Comparison of ENCODE assay signal across 9 cellular contexts in genomic region chrX:118420462-118420861, GRCh38.
DNase-seq lines count a peak whose midpoint lies in the region; ATAC-seq and TF ChIP-seq lines count a peak whose summit lies in the region.
"Had no signal": no experiment of that assay in that cellular context is flagged by ENCODE, and none has a peak within 500 bp of the region (broad histone marks: within the 10 kb centered on the region; RNA-seq: fewer than 3 reads in every experiment).

No MANE protein-coding gene starts in this region.

- no peaks in the 10 kb centered on the region for H3K9me3 Mint-ChIP-seq in activated naive CD4-positive, alpha-beta T cell treated with anti-CD3 and anti-CD28 coated beads, Interleukin-2, amount 50 U/mL, for 72 hours
- H3K9me3 Mint-ChIP-seq: memory B cell had no signal

- no peak for DNase-seq in activated naive CD4-positive, alpha-beta T cell treated with anti-CD3 and anti-CD28 coated beads, Interleukin-2, amount 50 U/mL, for 72 hours (ENCODE audit: low spot score in 2 of 2)
- DNase-seq in activated naive CD4-positive, alpha-beta T cell (lab: John Stamatoyannopoulos, UW), result no peak
- peak; percentile 0 for DNase-seq in erythroblast (lab: John Stamatoyannopoulos, UW)
- DNase-seq in putamen (ENCODE audit: low spot score), result no peak
- DNase-seq in cerebellar nuclear complex (lab: John Stamatoyannopoulos, UW), result no peak
- DNase-seq in midbrain (lab: John Stamatoyannopoulos, UW), result no peak

- no peak overlapping the region for H3K4me3 ChIP-seq in subcutaneous abdominal adipose tissue (ENCODE audit: low read depth in 1 of 5, low read length in 5 of 5)

- no peaks in the 10 kb centered on the region for H3K36me3 Mint-ChIP-seq in activated naive CD4-positive, alpha-beta T cell treated with anti-CD3 and anti-CD28 coated beads, Interleukin-2, amount 50 U/mL, for 72 hours

- no peaks in the 10 kb centered on the region for H3K9me3 ChIP-seq in subcutaneous abdominal adipose tissue (ENCODE audit: control insufficient read depth in 5 of 5, low read length in 5 of 5)

- H3K27ac Mint-ChIP-seq in activated naive CD4-positive, alpha-beta T cell treated with anti-CD3 and anti-CD28 coated beads, Interleukin-2, amount 50 U/mL, for 72 hours, result peak overlapping the region; percentile 57 to 61
- H3K27ac Mint-ChIP-seq: memory B cell had no signal

- H3K36me3 ChIP-seq in subcutaneous abdominal adipose tissue (ENCODE audit: control insufficient read depth in 5 of 5, insufficient read depth in 5 of 5, low read length in 5 of 5), result no peaks in the 10 kb centered on the region

- no peak overlapping the region for H3K9ac ChIP-seq in subcutaneous abdominal adipose tissue (ENCODE audit: low read length in 5 of 5)

- ATAC-seq in activated naive CD4-positive, alpha-beta T cell treated with anti-CD3 and anti-CD28 coated beads, Interleukin-2, amount 50 U/mL, for 72 hours, result peak; percentile 39 to 44
- peak; percentile 58 for ATAC-seq in HG03575 (IDR thresholded peaks at IDR 0.05; ENCODE audit: extremely low read depth, insufficient number of reproducible peaks, low FRiP score, unreplicated experiment)

- no peaks in the 10 kb centered on the region for H3K27me3 ChIP-seq in subcutaneous abdominal adipose tissue (ENCODE audit: control insufficient read depth in 5 of 5, insufficient read depth in 4 of 5, low read length in 5 of 5)

- TF ChIP-seq POLR2A in erythroblast (IDR thresholded peaks at IDR 0.05; ENCODE audit: low read length), result no peak

- peak overlapping the region; percentile 67 for H3K27ac ChIP-seq in subcutaneous abdominal adipose tissue (ENCODE audit: low read depth, low read length)

- peaks cover 0 to 18% (median 8%) of the 10 kb centered on the region in 5 donors for H3K4me1 ChIP-seq in subcutaneous abdominal adipose tissue (ENCODE audit: control insufficient read depth in 5 of 5, insufficient read depth in 5 of 5, low read length in 5 of 5)

Comparison
In these comparisons a context has a peak if more than half of its experiments do, and no peak if none do; other contexts are left out.
1. DNase-seq: peak in erythroblast (2 of 2); none in activated naive CD4-positive, alpha-beta T cell treated with anti-CD3 and anti-CD28 coated beads, Interleukin-2, amount 50 U/mL, for 72 hours (0 of 2), activated naive CD4-positive, alpha-beta T cell (0 of 4), putamen (single experiment), cerebellar nuclear complex (0 of 2) and midbrain (single experiment).